ENCODE assay signal across 8 cellular contexts in genomic region chr17:50681260-50682200, GRCh38. TPM values are rescaled to one million over a fixed set of nuclear protein-coding genes. Genes with fewer than 3 reads are reported as not detected.
DNase-seq lines count a peak whose midpoint lies in the region; ATAC-seq and TF ChIP-seq lines count a peak whose summit lies in the region.

No MANE protein-coding gene starts in this region.

- H3K9ac ChIP-seq in neural cell (ENCODE audit: low read length), result peak overlapping the region; percentile 2

- H3K27me3 ChIP-seq in RWPE2 (ENCODE audit: insufficient read depth, poor library complexity, severe bottlenecking), result no peaks in the 10 kb centered on the region
- H3K27me3 ChIP-seq in neural cell (ENCODE audit: insufficient read depth, low read depth, low read length), result no peaks in the 10 kb centered on the region

- H3K36me3 ChIP-seq in RWPE2 (ENCODE audit: low read depth) (peaks cover 7% of the 10 kb centered on the region; the same call in 1 of the 2 replicates), neural cell (ENCODE audit: insufficient read depth, low read length) (no peaks in the 10 kb centered on the region)

- TF ChIP-seq EP300 in neural cell (conservative IDR thresholded peaks at IDR 0.05; ENCODE audit: poor library complexity, severe bottlenecking), result no peak

- no peaks in the 10 kb centered on the region for H3K79me2 ChIP-seq in neural cell (replicated peaks; ENCODE audit: insufficient read depth, low read length)

- no peaks in the 10 kb centered on the region for H3K9me2 ChIP-seq in neural cell (ENCODE audit: insufficient read depth, low read length)

- TF ChIP-seq POLR2A in erythroblast (IDR thresholded peaks at IDR 0.05; ENCODE audit: low read length), result no peak

- TF ChIP-seq RAD21 in neural cell (conservative IDR thresholded peaks at IDR 0.05), result peak; percentile 74

- no peaks in the 10 kb centered on the region for H4K20me1 ChIP-seq in neural cell (ENCODE audit: insufficient read depth)

- H3K9me3 ChIP-seq in RWPE2 (ENCODE audit: severe bottlenecking) (no peaks in the 10 kb centered on the region), neural cell (ENCODE audit: low read length) (no peaks in the 10 kb centered on the region)

- H3K27ac ChIP-seq in RWPE2 (ENCODE audit: poor library complexity, severe bottlenecking) (no peak overlapping the region), neural cell (ENCODE audit: low read length) (no peak overlapping the region)

- ATAC-seq in RWPE2 (ENCODE audit: low read depth), result peak; percentile 59
- ATAC-seq in GM19397 (IDR thresholded peaks at IDR 0.05; ENCODE audit: unreplicated experiment), result no peak

- H3K4me1 ChIP-seq in RWPE2 (ENCODE audit: insufficient read depth, poor library complexity, severe bottlenecking), result peaks cover 15% of the 10 kb centered on the region

- H3F3A ChIP-seq in neural cell (ENCODE audit: insufficient read depth, low read length, poor library complexity, severe bottlenecking), result no peaks in the 10 kb centered on the region

- TF ChIP-seq CTCF in RWPE2 (IDR thresholded peaks at IDR 0.05; ENCODE audit: poor library complexity, severe bottlenecking) (peak; percentile 87), neural cell (IDR thresholded peaks at IDR 0.05; ENCODE audit: poor library complexity, severe bottlenecking) (peak; percentile 73)

- no peak overlapping the region for H3K4me2 ChIP-seq in neural cell (ENCODE audit: low read length)

- peak overlapping the region; percentile 12 for H2AFZ ChIP-seq in neural cell (ENCODE audit: low read depth, low read length)

- peak; percentile 71 for DNase-seq in AML-193 (lab: John Stamatoyannopoulos, UW)
- DNase-seq in HS-27A (ENCODE audit: low read depth), result peak; percentile 49
- DNase-seq in RWPE2 (ENCODE audit: low spot score), result peak; percentile 66
- DNase-seq in erythroblast (lab: John Stamatoyannopoulos, UW), result peak; percentile 40 to 66
- DNase-seq in activated T-cell treated with anti-CD3 and anti-CD28 coated beads for 4 hours, result no peak
- DNase-seq in NK-92 (lab: John Stamatoyannopoulos, UW; ENCODE audit: unreplicated experiment), result no peak

- H3K4me3 ChIP-seq in RWPE2 (ENCODE audit: severe bottlenecking), result no peak overlapping the region
- H3K4me3 ChIP-seq in neural cell (ENCODE audit: low read length), result no peak overlapping the region

TF ChIP-seq in neural cell, 6 proteins besides CTCF, POLR2A, EP300 and RAD21:
- TF ChIP-seq TAF1 (IDR thresholded peaks at IDR 0.05; ENCODE audit: low read depth), result no peak
- TF ChIP-seq MXI1 (conservative IDR thresholded peaks at IDR 0.05; ENCODE audit: poor library complexity, severe bottlenecking), result no peak
- TF ChIP-seq SMC3 (conservative IDR thresholded peaks at IDR 0.05; ENCODE audit: poor library complexity), result peak; percentile 85
- no peak for TF ChIP-seq REST (IDR thresholded peaks at IDR 0.05; ENCODE audit: borderline replicate concordance)
- TF ChIP-seq POLR2AphosphoS5 (IDR thresholded peaks at IDR 0.05), result no peak
- no peak for TF ChIP-seq EZH2 (IDR thresholded peaks at IDR 0.05; ENCODE audit: borderline replicate concordance, insufficient read depth, low read length, poor library complexity, severe bottlenecking)

RNA-seq across cellular contexts. Expression of gene ANKRD40, which starts 26.2 kb away (rescaled TPM):
- 15.2 and 16.1 TPM in 2 replicates for polyA plus RNA-seq in neural cell
- 20.0 and 23.6 TPM in 2 replicates for polyA minus RNA-seq in neural cell

RNA-seq across cellular contexts. Expression of gene LUC7L3, which starts 37.9 kb away (rescaled TPM):
- 634 and 677 TPM in 2 replicates for polyA plus RNA-seq in neural cell
- 192 and 231 TPM in 2 replicates for polyA minus RNA-seq in neural cell

RNA-seq across cellular contexts. Expression of gene ABCC3, which starts 46.8 kb away (rescaled TPM):
- polyA plus RNA-seq in neural cell, result 0.08 TPM in 1 of 2 replicates, not detected in the other
- polyA minus RNA-seq in neural cell, result not detected in 2 replicates

Comparison
In these comparisons a context has a peak if more than half of its experiments do, and no peak if none do; other contexts are left out.
1. DNase-seq: peak in AML-193 (2 of 2), HS-27A (single experiment), RWPE2 (single experiment) and erythroblast (2 of 2); none in activated T-cell treated with anti-CD3 and anti-CD28 coated beads for 4 hours (single experiment) and NK-92 (single experiment).